Comparison of ENCODE assay signal across 1 cellular context in genomic region chr1:106986603-106987002, GRCh38.
TF ChIP-seq lines count a peak whose summit lies in the region.

No MANE protein-coding gene starts in this region.

TF ChIP-seq in GM23338, 12 proteins besides CTCF, POLR2A, EP300 and RAD21 (continued from another document):
- no peak for TF ChIP-seq ZNF462 (CRISPR knock-in tag; IDR thresholded peaks at IDR 0.05)
- TF ChIP-seq NANOG (IDR thresholded peaks at IDR 0.05; ENCODE audit: borderline replicate concordance): no peak
- no peak for TF ChIP-seq JUNB (IDR thresholded peaks at IDR 0.05; ENCODE audit: unreplicated experiment)
- TF ChIP-seq EZH2phosphoT487 (IDR thresholded peaks at IDR 0.05; ENCODE audit: unreplicated experiment): no peak
- TF ChIP-seq REST (IDR thresholded peaks at IDR 0.05; ENCODE audit: unreplicated experiment): no peak
- no peak for TF ChIP-seq POLR2AphosphoS5 (IDR thresholded peaks at IDR 0.05; ENCODE audit: low read depth)
